Comparison of ENCODE assay signal across 1 cellular context in the genomic region with DNA sequence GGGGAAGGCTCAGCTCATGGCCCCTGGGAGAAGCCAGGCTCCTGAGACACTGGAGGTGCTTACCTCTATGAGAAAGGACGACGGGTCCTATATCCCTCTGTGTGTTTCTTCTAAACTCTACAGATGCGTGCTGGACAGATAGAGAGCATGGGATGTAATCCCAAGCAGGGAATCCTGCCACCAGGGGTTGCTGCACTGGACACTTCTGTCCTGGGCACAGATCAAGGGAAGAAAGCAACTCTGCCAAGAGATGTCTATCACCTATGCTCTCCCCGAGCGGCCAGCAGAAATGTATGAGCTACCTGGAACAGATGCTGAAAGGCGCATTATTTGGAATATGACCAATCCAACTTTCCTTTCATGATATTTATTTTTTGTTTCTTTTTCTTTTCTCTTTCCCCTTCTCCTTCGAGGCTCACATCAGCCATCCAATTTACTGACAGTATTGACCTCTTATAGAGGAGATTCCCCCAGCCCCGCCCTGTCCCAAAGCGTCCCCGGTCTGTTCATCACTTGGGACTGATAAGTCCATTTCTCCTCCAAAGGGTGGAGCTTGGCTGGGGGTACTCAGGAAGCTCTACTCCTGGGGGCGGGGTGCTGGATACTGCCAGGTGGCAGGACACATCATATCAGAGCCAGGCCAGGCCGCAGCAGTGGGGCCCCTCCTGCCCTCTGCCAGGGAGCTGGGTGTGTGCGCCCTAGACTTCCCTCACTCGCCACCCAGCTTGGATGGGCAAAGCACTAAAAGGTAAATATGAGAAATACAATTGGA.
TF ChIP-seq lines count a peak whose summit lies in the region.

No MANE protein-coding gene starts in this region.

TF ChIP-seq in SK-N-SH, 30 proteins besides CTCF, POLR2A, EP300 and RAD21 (continued from another document):
- TF ChIP-seq, protein P1, sequence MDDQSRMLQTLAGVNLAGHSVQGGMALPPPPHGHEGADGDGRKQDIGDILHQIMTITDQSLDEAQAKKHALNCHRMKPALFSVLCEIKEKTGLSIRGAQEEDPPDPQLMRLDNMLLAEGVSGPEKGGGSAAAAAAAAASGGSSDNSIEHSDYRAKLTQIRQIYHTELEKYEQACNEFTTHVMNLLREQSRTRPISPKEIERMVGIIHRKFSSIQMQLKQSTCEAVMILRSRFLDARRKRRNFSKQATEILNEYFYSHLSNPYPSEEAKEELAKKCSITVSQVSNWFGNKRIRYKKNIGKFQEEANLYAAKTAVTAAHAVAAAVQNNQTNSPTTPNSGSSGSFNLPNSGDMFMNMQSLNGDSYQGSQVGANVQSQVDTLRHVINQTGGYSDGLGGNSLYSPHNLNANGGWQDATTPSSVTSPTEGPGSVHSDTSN (IDR thresholded peaks at IDR 0.05) = no peak
